17 cellular contexts compared by ENCODE assay signal in genomic region chr14:104383088-104383805, GRCh38.
A peak's percentile ranks its signal among the peaks of the same experiment; 100 is the strongest.
DNase-seq lines count a peak whose midpoint lies in the region; ATAC-seq lines count a peak whose summit lies in the region.
"Had no signal": no experiment of that assay in that cellular context is flagged by ENCODE, and none has a peak within 500 bp of the region (broad histone marks: within the 10 kb centered on the region; RNA-seq: fewer than 3 reads in every experiment).

No MANE protein-coding gene starts in this region.

- H3K4me3 Mint-ChIP-seq in stimulated activated naive CD8-positive, alpha-beta T cell treated with anti-CD3 and anti-CD28 coated beads, Interleukin-15, amount 100 ng/mL, for 72 hours = no peak overlapping the region
- H3K4me3 Mint-ChIP-seq: activated naive CD4-positive, alpha-beta T cell treated with anti-CD3 and anti-CD28 coated beads, Interleukin-2, amount 10 ng/mL, durations not matched to agents 7 days and 5 days; T-helper 17 cell had no signal

- no peaks in the 10 kb centered on the region for H3K36me3 ChIP-seq in GM23248 (ENCODE audit: low read depth)
- H3K36me3 ChIP-seq: brain microvascular endothelial cell had no signal

- no peak for DNase-seq in stimulated activated naive CD8-positive, alpha-beta T cell treated with anti-CD3 and anti-CD28 coated beads, Interleukin-15, amount 100 ng/mL, for 72 hours
- no peak for DNase-seq in stimulated activated naive CD8-positive, alpha-beta T cell treated with anti-CD3 and anti-CD28 coated beads, Interleukin-15, Interleukin-2, amounts not matched to agents 100 U/mL and 50 U/mL, for 24 hours
- DNase-seq in NCI-H2227 treated with DMSO at 0.1 percent for 48 hours (lab: John Stamatoyannopoulos, UW) = peak; percentile 38
- peak; percentile 85 for DNase-seq in mesenteric fat pad (ENCODE audit: low spot score)
- DNase-seq in DMS53 treated with DMSO at 0.1 percent for 48 hours (lab: John Stamatoyannopoulos, UW; ENCODE audit: unreplicated experiment) = no peak
- DNase-seq in GM23248 = no peak
- no peak for DNase-seq in midbrain (lab: John Stamatoyannopoulos, UW)
- DNase-seq: activated CD4-positive, alpha-beta T cell treated with anti-CD3 and anti-CD28 coated beads for 1 hour; activated naive CD4-positive, alpha-beta T cell treated with anti-CD3 and anti-CD28 coated beads, Interleukin-2, amount 10 ng/mL, durations not matched to agents 7 days and 5 days; brain microvascular endothelial cell; DMS53; Karpas-422; NCI-H187; stimulated activated CD4-positive, alpha-beta T cell treated with anti-CD3 and anti-CD28 coated beads, Interleukin-12 subunit alpha, Interleukin-12 subunit beta, amount 100 ng/mL, for 4 hours had no signal

- no peaks in the 10 kb centered on the region for H3K27me3 Mint-ChIP-seq in stimulated activated naive CD8-positive, alpha-beta T cell treated with anti-CD3 and anti-CD28 coated beads, Interleukin-15, amount 100 ng/mL, for 72 hours

- no peaks in the 10 kb centered on the region for H3F3A ChIP-seq in GM23248 (ENCODE audit: insufficient read depth)

- ATAC-seq in stimulated activated naive CD8-positive, alpha-beta T cell treated with anti-CD3 and anti-CD28 coated beads, Interleukin-15, amount 100 ng/mL, for 72 hours = peak; percentile 6
- ATAC-seq in stimulated activated naive CD8-positive, alpha-beta T cell treated with anti-CD3 and anti-CD28 coated beads, Interleukin-15, Interleukin-2, amounts not matched to agents 100 U/mL and 50 U/mL, for 24 hours = no peak
- ATAC-seq: T-helper 17 cell had no signal

- H3K9ac ChIP-seq in GM23248 = no peak overlapping the region

- no peak overlapping the region for H3K4me2 ChIP-seq in GM23248 (ENCODE audit: unreplicated experiment)
- H3K4me2 ChIP-seq: hepatocyte had no signal

- H2AFZ ChIP-seq in GM23248 = no peak overlapping the region
- H2AFZ ChIP-seq: hepatocyte had no signal

- no peaks in the 10 kb centered on the region for H4K20me1 ChIP-seq in GM23248 (ENCODE audit: insufficient read depth)

- H3K4me1 ChIP-seq in GM23248 (ENCODE audit: insufficient read depth) = no peaks in the 10 kb centered on the region

- 7 to 9% methylated on average over 17 to 20 of the region's 20 CpGs for WGBS in GM23248 (ENCODE audit: low coverage in 1 of 2, low lambda C conversion rate in 2 of 2, missing lambda C conversion rate in 2 of 2), 2 experiments

- H3K4me3 ChIP-seq in GM23248 = no peak overlapping the region
- H3K4me3 ChIP-seq: hepatocyte had no signal

- no peaks in the 10 kb centered on the region for H3K79me2 ChIP-seq in GM23248 (ENCODE audit: insufficient read depth)
- H3K79me2 ChIP-seq: hepatocyte had no signal

- peaks cover 14% of the 10 kb centered on the region for H3K4me1 Mint-ChIP-seq in stimulated activated naive CD8-positive, alpha-beta T cell treated with anti-CD3 and anti-CD28 coated beads, Interleukin-15, amount 100 ng/mL, for 72 hours

- H3K27ac ChIP-seq in GM23248 = no peak overlapping the region
- H3K27ac ChIP-seq: brain microvascular endothelial cell, hepatocyte had no signal

- H3K27ac Mint-ChIP-seq in stimulated activated naive CD8-positive, alpha-beta T cell treated with anti-CD3 and anti-CD28 coated beads, Interleukin-15, amount 100 ng/mL, for 72 hours = no peak overlapping the region
- H3K27ac Mint-ChIP-seq: activated naive CD4-positive, alpha-beta T cell treated with anti-CD3 and anti-CD28 coated beads, Interleukin-2, amount 10 ng/mL, durations not matched to agents 7 days and 5 days; progenitor cell of endocrine pancreas; T-helper 17 cell had no signal

- H3K9me3 Mint-ChIP-seq in stimulated activated naive CD8-positive, alpha-beta T cell treated with anti-CD3 and anti-CD28 coated beads, Interleukin-15, amount 100 ng/mL, for 72 hours = peaks cover 20 to 34% of the 10 kb centered on the region in 2 donors

- H3K9me2 ChIP-seq in GM23248 (ENCODE audit: insufficient read depth) = no peaks in the 10 kb centered on the region

- in situ Hi-C loops in GM23248 (cut with MboI) = no loop called here

- H3K27me3 ChIP-seq in GM23248 (replicated peaks; ENCODE audit: insufficient read depth) = no peaks in the 10 kb centered on the region
- H3K27me3 ChIP-seq: brain microvascular endothelial cell, hepatocyte had no signal

- H3K9me3 ChIP-seq in GM23248 (ENCODE audit: low read depth) = no peaks in the 10 kb centered on the region

Comparison
In these comparisons a context has a peak if more than half of its experiments do, and no peak if none do; other contexts are left out.
1. DNase-seq: peak in NCI-H2227 treated with DMSO at 0.1 percent for 48 hours (single experiment) and mesenteric fat pad (single experiment); none in stimulated activated naive CD8-positive, alpha-beta T cell treated with anti-CD3 and anti-CD28 coated beads, Interleukin-15, amount 100 ng/mL, for 72 hours (0 of 2), stimulated activated naive CD8-positive, alpha-beta T cell treated with anti-CD3 and anti-CD28 coated beads, Interleukin-15, Interleukin-2, amounts not matched to agents 100 U/mL and 50 U/mL, for 24 hours (single experiment), DMS53 treated with DMSO at 0.1 percent for 48 hours (single experiment), GM23248 (single experiment) and midbrain (single experiment).